Comparison of ENCODE assay signal across 21 cellular contexts in genomic region chr3:134929976-134930375, GRCh38.
DNase-seq lines count a peak whose midpoint lies in the region; ATAC-seq lines count a peak whose summit lies in the region.
"Had no signal": no experiment of that assay in that cellular context is flagged by ENCODE, and none has a peak within 500 bp of the region (broad histone marks: within the 10 kb centered on the region; RNA-seq: fewer than 3 reads in every experiment).

No MANE protein-coding gene starts in this region.

- intact Hi-C loops in naive thymus-derived CD4-positive, alpha-beta T cell (cut with micrococcal nuclease), result no loop called here

- no peak overlapping the region for H3K27ac ChIP-seq in naive thymus-derived CD4-positive, alpha-beta T cell (ENCODE audit: low read depth, low read length)

- H3K4me1 Mint-ChIP-seq in naive thymus-derived CD4-positive, alpha-beta T cell, result peaks cover 0 to 5% (median 0%) of the 10 kb centered on the region in 7 donors
- H3K4me1 Mint-ChIP-seq: CD4-positive, alpha-beta memory T cell had no signal

- no peak overlapping the region for H3K27ac Mint-ChIP-seq in naive thymus-derived CD4-positive, alpha-beta T cell
- H3K27ac Mint-ChIP-seq: activated naive CD8-positive, alpha-beta T cell; CD4-positive, alpha-beta memory T cell; GM23338; memory B cell; naive thymus-derived CD8-positive, alpha-beta T cell had no signal

- ATAC-seq in GM18511 (IDR thresholded peaks at IDR 0.05; ENCODE audit: unreplicated experiment) (peak; percentile 46), GM19351 (IDR thresholded peaks at IDR 0.05; ENCODE audit: unreplicated experiment) (peak; percentile 81), HG02852 (IDR thresholded peaks at IDR 0.05; ENCODE audit: unreplicated experiment) (peak; percentile 74), HG03571 (IDR thresholded peaks at IDR 0.05; ENCODE audit: unreplicated experiment) (peak; percentile 45)
- ATAC-seq in naive thymus-derived CD4-positive, alpha-beta T cell, result no peak
- ATAC-seq: gastroesophageal sphincter, PC-3 had no signal

- peaks cover 0 to 4% (median 1%) of the 10 kb centered on the region in 11 donors for H3K9me3 Mint-ChIP-seq in naive thymus-derived CD4-positive, alpha-beta T cell

- H3K9me3 ChIP-seq in naive thymus-derived CD4-positive, alpha-beta T cell (ENCODE audit: control insufficient read depth in 2 of 3, low read length in 3 of 3), result no peaks in the 10 kb centered on the region

- POLR2A ChIA-PET in naive thymus-derived CD4-positive, alpha-beta T cell (lab: Charles Lee), result no interaction called here

- no peaks in the 10 kb centered on the region for H3K27me3 ChIP-seq in naive thymus-derived CD4-positive, alpha-beta T cell (ENCODE audit: control insufficient read depth in 2 of 2, insufficient read depth in 2 of 2, low read length in 2 of 2)
- H3K27me3 ChIP-seq: esophagus muscularis mucosa, gastroesophageal sphincter had no signal

- H3K4me3 ChIP-seq in naive thymus-derived CD4-positive, alpha-beta T cell (ENCODE audit: low read length), result no peak overlapping the region
- H3K4me3 ChIP-seq: esophagus muscularis mucosa, gastroesophageal sphincter, GM23338 had no signal

- no peaks in the 10 kb centered on the region for H3K4me1 ChIP-seq in naive thymus-derived CD4-positive, alpha-beta T cell (ENCODE audit: control insufficient read depth in 2 of 2, insufficient read depth in 2 of 2, low read length in 2 of 2)

- peaks cover 0 to 19% (median 3%) of the 10 kb centered on the region in 5 donors for H3K27me3 Mint-ChIP-seq in naive thymus-derived CD4-positive, alpha-beta T cell
- H3K27me3 Mint-ChIP-seq: activated naive CD8-positive, alpha-beta T cell; CD4-positive, alpha-beta memory T cell had no signal

- H3K36me3 ChIP-seq in naive thymus-derived CD4-positive, alpha-beta T cell (ENCODE audit: control insufficient read depth in 2 of 3, insufficient read depth in 3 of 3, low read length in 3 of 3), result no peaks in the 10 kb centered on the region
- H3K36me3 ChIP-seq: esophagus muscularis mucosa, gastroesophageal sphincter had no signal

- no peak for DNase-seq in naive thymus-derived CD4-positive, alpha-beta T cell
- no peak for DNase-seq in NK-92 treated with Interleukin-12 subunit alpha and Interleukin-12 subunit beta, amount 100 ng/mL, for 24 hours (lab: John Stamatoyannopoulos, UW)
- DNase-seq in cerebellar nuclear complex (lab: John Stamatoyannopoulos, UW) (no peak), T-helper 9 cell (no peak)
- DNase-seq: CD4-positive, alpha-beta memory T cell; effector memory CD4-positive, alpha-beta T cell; naive thymus-derived CD8-positive, alpha-beta T cell; NCI-H69; PC-3; SIG-M5; stimulated activated CD4-positive, alpha-beta T cell treated with anti-CD3 and anti-CD28 coated beads, Interleukin-12 subunit alpha, Interleukin-12 subunit beta, amount 100 ng/mL, for 4 hours; substantia nigra had no signal

- no peaks in the 10 kb centered on the region for H3K36me3 Mint-ChIP-seq in naive thymus-derived CD4-positive, alpha-beta T cell
- H3K36me3 Mint-ChIP-seq: activated naive CD8-positive, alpha-beta T cell; CD4-positive, alpha-beta memory T cell; naive thymus-derived CD8-positive, alpha-beta T cell had no signal

- H3K4me3 Mint-ChIP-seq in naive thymus-derived CD4-positive, alpha-beta T cell, result no peak overlapping the region
- H3K4me3 Mint-ChIP-seq: activated naive CD8-positive, alpha-beta T cell; CD4-positive, alpha-beta memory T cell; GM23338; memory B cell; naive thymus-derived CD8-positive, alpha-beta T cell had no signal

- CTCF ChIA-PET in naive thymus-derived CD4-positive, alpha-beta T cell (lab: Charles Lee), result no interaction called here
